21 cellular contexts compared by ENCODE assay signal in genomic region chr1:187513190-187513589, GRCh38.
A peak's percentile ranks its signal among the peaks of the same experiment; 100 is the strongest.
DNase-seq lines count a peak whose midpoint lies in the region; ATAC-seq, FAIRE-seq and TF ChIP-seq lines count a peak whose summit lies in the region.
"Had no signal": no experiment of that assay in that cellular context is flagged by ENCODE, and none has a peak within 500 bp of the region (broad histone marks: within the 10 kb centered on the region; RNA-seq: fewer than 3 reads in every experiment).

No MANE protein-coding gene starts in this region.

- no peak overlapping the region for H3K27ac Mint-ChIP-seq in WTC11
- H3K27ac Mint-ChIP-seq: CD8-positive, alpha-beta memory T cell; IgD-negative memory B cell had no signal

- H3K79me2 ChIP-seq in HepG2 (ENCODE audit: insufficient read depth, low read length): no peaks in the 10 kb centered on the region

- peaks cover 8% of the 10 kb centered on the region for H3K4me1 Mint-ChIP-seq in WTC11
- H3K4me1 Mint-ChIP-seq: CD8-positive, alpha-beta memory T cell; IgD-negative memory B cell had no signal

- H3K9me3 ChIP-seq in HepG2 (ENCODE audit: low read length) (no peaks in the 10 kb centered on the region), right lobe of liver (no peaks in the 10 kb centered on the region), aorta (ENCODE audit: control insufficient read depth, low read length) (no peaks in the 10 kb centered on the region), lower lobe of right lung (no peaks in the 10 kb centered on the region)
- H3K9me3 ChIP-seq: upper lobe of left lung had no signal

- H4K20me1 ChIP-seq in HepG2 (ENCODE audit: insufficient read depth, low read length): no peaks in the 10 kb centered on the region

- H3K4me3 ChIP-seq in HepG2 (replicated peaks in 1 of 3; ENCODE audit: insufficient read depth in 1 of 3, low read depth in 2 of 3, low read length in 3 of 3) (no peak overlapping the region), right lobe of liver (no peak overlapping the region), aorta (ENCODE audit: low read length in 2 of 2) (no peak overlapping the region), lower lobe of right lung (no peak overlapping the region)
- H3K4me3 ChIP-seq: upper lobe of left lung had no signal

- DNase-seq in HepG2 (ENCODE audit: low spot score): no peak
- DNase-seq in right lobe of liver: no peak
- peak; percentile 40 for DNase-seq in NAMALWA (ENCODE audit: low spot score)
- no peak for DNase-seq in WTC11 (ENCODE audit: low spot score)
- no peak for DNase-seq in aorta
- DNase-seq in left cardiac atrium: no peak
- DNase-seq in lower lobe of right lung: no peak
- DNase-seq: ACHN; activated CD8-positive, alpha-beta memory T cell treated with anti-CD3 and anti-CD28 coated beads for 24 hours; CD8-positive, alpha-beta memory T cell; central memory CD4-positive, alpha-beta T cell; effector memory CD4-positive, alpha-beta T cell; hypothalamus; left colon; NCI-H146; stimulated activated naive CD4-positive, alpha-beta T cell treated with Interleukin-2 at 50 U/mL for 16 hours; SW 1271; upper lobe of left lung had no signal

- H3K36me3 ChIP-seq in HepG2 (replicated peaks in 1 of 2; ENCODE audit: control insufficient read depth in 1 of 2, insufficient read depth in 2 of 2, low read length in 2 of 2) (no peaks in the 10 kb centered on the region), right lobe of liver (no peaks in the 10 kb centered on the region), aorta (ENCODE audit: control insufficient read depth in 1 of 2, insufficient read depth in 2 of 2, low read length in 1 of 2) (no peaks in the 10 kb centered on the region), lower lobe of right lung (no peaks in the 10 kb centered on the region)
- H3K36me3 ChIP-seq: upper lobe of left lung had no signal

- TF ChIP-seq EP300 in HepG2 (IDR thresholded peaks at IDR 0.05; ENCODE audit: low read depth in 2 of 2, low read length in 2 of 2) (no peak), HepG2 (CRISPR knock-in tag; IDR thresholded peaks at IDR 0.05; ENCODE audit: borderline replicate concordance) (no peak)

- H3K4me1 ChIP-seq in HepG2 (ENCODE audit: insufficient read depth, low read length) (no peaks in the 10 kb centered on the region), right lobe of liver (peaks cover 0 to 5% (median under 1%) of the 10 kb centered on the region in 4 donors), aorta (ENCODE audit: control insufficient read depth in 1 of 2, insufficient read depth in 2 of 2, low read length in 2 of 2) (no peaks in the 10 kb centered on the region), lower lobe of right lung (no peaks in the 10 kb centered on the region)
- H3K4me1 ChIP-seq: upper lobe of left lung had no signal

- no peak overlapping the region for H2AFZ ChIP-seq in HepG2 (ENCODE audit: low read length)

- ATAC-seq in HepG2 (no peak), right lobe of liver (no peak), WTC11 (peak; percentile 41; the same call in 1 of the 2 replicates), aorta (ENCODE audit: low FRiP score) (no peak), GM21737 (IDR thresholded peaks at IDR 0.05; ENCODE audit: unreplicated experiment) (no peak), left cardiac atrium (no peak), lower lobe of right lung (no peak)
- ATAC-seq: left colon had no signal

- CTCF ChIA-PET in HepG2 (lab: Yijun Ruan, JAX; ENCODE audit: low intra/inter-chr PET ratio, low total read pairs) (no interaction called here), WTC11 (lab: Charles Lee) (no interaction called here)

- no peak for FAIRE-seq in HepG2 (lab: Jason Lieb, UNC)
- FAIRE-seq: GM12892 had no signal

- no TSS peak for BruUV-seq in HepG2 (replicated peaks; lab: Mats Ljungman, UMichigan)

- no peaks in the 10 kb centered on the region for H3K36me3 Mint-ChIP-seq in WTC11
- H3K36me3 Mint-ChIP-seq: CD8-positive, alpha-beta memory T cell; IgD-negative memory B cell had no signal

- H3K9ac ChIP-seq in HepG2 (ENCODE audit: insufficient read depth, low read depth, low read length): no peak overlapping the region

- H3K27me3 ChIP-seq in HepG2 (ENCODE audit: control insufficient read depth in 1 of 2, insufficient read depth in 2 of 2, low read length in 2 of 2): no peaks in the 10 kb centered on the region
- H3K27me3 ChIP-seq in right lobe of liver: no peaks in the 10 kb centered on the region
- H3K27me3 ChIP-seq in aorta (ENCODE audit: control insufficient read depth in 1 of 2, insufficient read depth in 2 of 2, low read length in 1 of 2): no peaks in the 10 kb centered on the region
- no peaks in the 10 kb centered on the region for H3K27me3 ChIP-seq in lower lobe of right lung (ENCODE audit: low read depth)
- H3K27me3 ChIP-seq: upper lobe of left lung had no signal

- POLR2A ChIA-PET in HepG2 (lab: Yijun Ruan, JAX) (no interaction called here), WTC11 (lab: Charles Lee) (no interaction called here)

- WGBS in HepG2 (ENCODE audit: low lambda C conversion rate): 11% methylated on average over 4 of the region's 5 CpGs
- WGBS in right lobe of liver (ENCODE audit: insufficient coverage, low coverage, low lambda C conversion rate, missing lambda C conversion rate): 61% methylated on average over 5 of the region's 5 CpGs
- WGBS in aorta, 2 donors: 86 to 97% methylated on average over 5 of the region's 5 CpGs

- in situ Hi-C loops in HepG2 (cut with HindIII; ENCODE audit: extremely low pct_ligation_motif_present, low pct_unique_long_range_greater_than_20kb): no loop called here

- TF ChIP-seq POLR2A in HepG2 (IDR thresholded peaks at IDR 0.05; ENCODE audit: insufficient read depth in 1 of 2, low read depth in 2 of 2, low read length in 2 of 2) (no peak), right lobe of liver (IDR thresholded peaks at IDR 0.05) (no peak)

- TF ChIP-seq CTCF in HepG2 (CRISPR knock-in tag; IDR thresholded peaks at IDR 0.05) (no peak), right lobe of liver (IDR thresholded peaks at IDR 0.05) (no peak), WTC11 (IDR thresholded peaks at IDR 0.05) (no peak), lower lobe of right lung (IDR thresholded peaks at IDR 0.05) (no peak)

- H3K27me3 Mint-ChIP-seq in WTC11 (ENCODE audit: low read depth): no peaks in the 10 kb centered on the region
- H3K27me3 Mint-ChIP-seq: CD8-positive, alpha-beta memory T cell; IgD-negative memory B cell had no signal

- H3K27ac ChIP-seq in HepG2 (ENCODE audit: extremely low read length, insufficient read depth, low read length) (no peak overlapping the region), right lobe of liver (no peak overlapping the region), aorta (ENCODE audit: low read depth in 1 of 2, low read length in 2 of 2) (no peak overlapping the region), lower lobe of right lung (no peak overlapping the region)
- H3K27ac ChIP-seq: upper lobe of left lung had no signal

- peaks cover 11% of the 10 kb centered on the region for H3K9me3 Mint-ChIP-seq in WTC11

- no peak overlapping the region for H3K4me3 Mint-ChIP-seq in WTC11
- H3K4me3 Mint-ChIP-seq: CD8-positive, alpha-beta memory T cell; IgD-negative memory B cell had no signal

- no peak overlapping the region for H3K4me2 ChIP-seq in HepG2 (ENCODE audit: low read depth, low read length)

- no peak for TF ChIP-seq RAD21 in HepG2 (CRISPR knock-in tag; IDR thresholded peaks at IDR 0.05)

- intact Hi-C loops in HepG2 (cut with micrococcal nuclease; ENCODE audit: unreplicated experiment) (no loop called here), right lobe of liver (cut with DNase I) (no loop called here), aorta (cut with DNase I) (no loop called here), left cardiac atrium (cut with DNase I) (no loop called here), lower lobe of right lung (cut with DNase I) (no loop called here)

TF ChIP-seq in HepG2, 621 proteins besides CTCF, POLR2A, EP300 and RAD21:
- TF ChIP-seq RAD51 (IDR thresholded peaks at IDR 0.05; ENCODE audit: borderline replicate concordance) (peak; percentile 45; the same call in 1 of the 2 replicates), DNMT1 (CRISPR knock-in tag; IDR thresholded peaks at IDR 0.05) (no peak)

TF ChIP-seq in WTC11, 78 proteins besides CTCF, POLR2A, EP300 and RAD21:
- peak; percentile 62 for TF ChIP-seq USF2 (CRISPR knock-in tag; IDR thresholded peaks at IDR 0.05)
- no peak for TF ChIP-seq ZNF263 (CRISPR knock-in tag; IDR thresholded peaks at IDR 0.05; ENCODE audit: low read depth)
TF ChIP-seq in WTC11: peak in this region for 1.

Comparison
In these comparisons a context has a peak if more than half of its experiments do, and no peak if none do; other contexts are left out.
1. Of the 50 proteins assayed by ChIP-seq in both HepG2 and WTC11: peak only in HepG2: none; only in WTC11: USF2; in both: none; in neither: 49.